Comparison of ENCODE assay signal across 8 cellular contexts in the genomic region with DNA sequence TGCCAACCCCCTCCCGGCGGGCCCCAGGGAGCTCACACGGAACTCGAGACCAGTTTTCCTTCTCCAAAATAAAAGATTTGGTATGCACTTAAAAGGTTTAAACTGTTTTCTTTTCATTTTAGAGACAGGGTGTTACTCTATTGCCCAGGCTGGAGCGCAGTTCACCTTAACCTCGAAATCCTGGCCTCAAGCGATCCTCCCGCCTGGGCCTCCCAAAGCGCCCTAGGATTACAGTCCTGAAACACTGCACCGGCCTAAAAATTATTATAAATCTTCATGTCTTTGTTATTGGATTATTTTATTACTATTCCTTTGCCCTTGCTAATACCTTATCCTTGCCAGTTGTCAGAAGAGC. TPM values are rescaled to one million over a fixed set of nuclear protein-coding genes. Genes with fewer than 3 reads are reported as not detected.
DNase-seq lines count a peak whose midpoint lies in the region; ATAC-seq and TF ChIP-seq lines count a peak whose summit lies in the region.

No MANE protein-coding gene starts in this region.

- H3K9me3 ChIP-seq in Caco-2 (no peaks in the 10 kb centered on the region), Panc1 (ENCODE audit: control insufficient read depth, insufficient read depth, low read depth, low read length) (no peaks in the 10 kb centered on the region), ovary (no peaks in the 10 kb centered on the region)

- H3K27me3 ChIP-seq in Caco-2 (replicated peaks; ENCODE audit: control insufficient read depth, insufficient read depth, low read length) (0 out of 2 replicates have a peak, but pooled peaks cover 1% of the 10 kb centered on the region), Panc1 (ENCODE audit: control insufficient read depth, insufficient read depth, low read length) (no peaks in the 10 kb centered on the region), ovary (no peaks in the 10 kb centered on the region)

- peaks cover 2% of the 10 kb centered on the region for H3K27me3 Mint-ChIP-seq in Caco-2 (ENCODE audit: insufficient read depth, unreplicated experiment)

- TF ChIP-seq POLR2A in ovary (IDR thresholded peaks at IDR 0.05) (no peak), erythroblast (IDR thresholded peaks at IDR 0.05; ENCODE audit: low read length) (no peak)

- peaks cover 20% of the 10 kb centered on the region for H3K4me1 Mint-ChIP-seq in Caco-2 (ENCODE audit: low read depth, unreplicated experiment)

- no peaks in the 10 kb centered on the region for H3K9me3 Mint-ChIP-seq in Caco-2 (ENCODE audit: unreplicated experiment)

- BruUV-seq in Caco-2 (replicated peaks; lab: Mats Ljungman, UMichigan) (no TSS peak), Panc1 (replicated peaks; lab: Mats Ljungman, UMichigan) (no TSS peak)

- DNase-seq in Caco-2 = no peak
- no peak for DNase-seq in Panc1 (ENCODE audit: low read depth, low spot score)
- DNase-seq in epithelial cell of proximal tubule (ENCODE audit: low read depth) = no peak
- DNase-seq in ovary = no peak
- DNase-seq in NCI-H510A treated with DMSO at 0.1 percent for 48 hours (lab: John Stamatoyannopoulos, UW) = no peak
- DNase-seq in DMS153 (lab: John Stamatoyannopoulos, UW) = no peak
- no peak for DNase-seq in erythroblast (lab: John Stamatoyannopoulos, UW)

- H3K4me3 Mint-ChIP-seq in Caco-2 (ENCODE audit: unreplicated experiment) = peak overlapping the region; percentile 88

- H3K4me3 ChIP-seq in Caco-2 (ENCODE audit: low read depth, low read length) = peak overlapping the region; percentile 43
- peak overlapping the region; percentile 58 to 77 for H3K4me3 ChIP-seq in Panc1 (ENCODE audit: low read depth in 2 of 2, low read length in 2 of 2)
- peak overlapping the region; percentile 69 for H3K4me3 ChIP-seq in epithelial cell of proximal tubule (ENCODE audit: low read depth, low read length)
- H3K4me3 ChIP-seq in ovary = peak overlapping the region; percentile 71

- POLR2A ChIA-PET in Caco-2 (lab: Charles Lee) (no interaction called here), Panc1 (lab: Charles Lee) (interaction anchor here (0.6 kb wide), 1 partner anchor 77 kb away, joined by 3 read pairs; no protein-coding TSS in a partner anchor)

- TF ChIP-seq EP300 in ovary (IDR thresholded peaks at IDR 0.05) = no peak

- no peak for ATAC-seq in Panc1
- no peak for ATAC-seq in GM21367 (IDR thresholded peaks at IDR 0.05; ENCODE audit: unreplicated experiment)

- peak overlapping the region; percentile 59 for H3K27ac Mint-ChIP-seq in Caco-2 (ENCODE audit: unreplicated experiment)

- no peak for TF ChIP-seq CTCF in Caco-2 (IDR thresholded peaks at IDR 0.05; ENCODE audit: insufficient read depth in 1 of 2, low read depth in 1 of 2, low read length in 1 of 2, severe bottlenecking in 1 of 2, unreplicated experiment in 1 of 2)
- TF ChIP-seq CTCF in Panc1 (IDR thresholded peaks at IDR 0.05) = no peak
- TF ChIP-seq CTCF in epithelial cell of proximal tubule (conservative IDR thresholded peaks at IDR 0.05; ENCODE audit: low read depth, low read length) = no peak
- TF ChIP-seq CTCF in ovary (IDR thresholded peaks at IDR 0.05) = no peak

- peaks cover 36% of the 10 kb centered on the region for H3K36me3 Mint-ChIP-seq in Caco-2 (ENCODE audit: insufficient read depth, unreplicated experiment)

- H3K36me3 ChIP-seq in Caco-2 (ENCODE audit: control insufficient read depth, insufficient read depth, low read length) = no peaks in the 10 kb centered on the region
- H3K36me3 ChIP-seq in Panc1 (ENCODE audit: control insufficient read depth, insufficient read depth, low read length) = no peaks in the 10 kb centered on the region
- no peaks in the 10 kb centered on the region for H3K36me3 ChIP-seq in ovary

- in situ Hi-C loops in Panc1 (cut with HindIII; ENCODE audit: low pct_unique_long_range_greater_than_20kb, low sequenced_read_pairs) = no loop called here

- intact Hi-C loops in Caco-2 (cut with micrococcal nuclease; ENCODE audit: unreplicated experiment) (loop anchor here (10.0 kb wide), 1 partner anchor 519 kb away; no protein-coding TSS in a partner anchor), Panc1 (cut with micrococcal nuclease; ENCODE audit: unreplicated experiment) (no loop called here), ovary (cut with DNase I) (no loop called here)

- H3K27ac ChIP-seq in Panc1 (ENCODE audit: low read length) (peak overlapping the region; percentile 63; the same call in 1 of the 2 replicates), ovary (peak overlapping the region in 1 of 2 donors; percentile 86)

- 15 to 24% (median 20%) methylated on average over 10 of the region's 10 CpGs for WGBS in ovary, 3 donors

- CTCF ChIA-PET in Caco-2 (lab: Charles Lee) = interaction anchor here (1.5 kb wide), 1 partner anchor 88 kb away, joined by 3 read pairs; no protein-coding TSS in a partner anchor
- CTCF ChIA-PET in Panc1 (lab: Charles Lee) = no interaction called here

- H3K4me1 ChIP-seq in Caco-2 = peaks cover 11% of the 10 kb centered on the region
- H3K4me1 ChIP-seq in Panc1 (ENCODE audit: control insufficient read depth, insufficient read depth, low read length) = peaks cover 13% of the 10 kb centered on the region
- peaks cover 2% of the 10 kb centered on the region for H3K4me1 ChIP-seq in ovary (ENCODE audit: insufficient read depth)

RNA-seq across cellular contexts. Expression of gene SLC7A1, which starts 0.6 kb away (rescaled TPM):
- total RNA-seq in Caco-2 (2022) = 164 and 180 TPM in 2 replicates
- 63.3 TPM for total RNA-seq in Panc1 (2021; ENCODE audit: unreplicated experiment)
- 37.7 TPM for polyA plus RNA-seq in Panc1 (2012; ENCODE audit: insufficient read length)
- 41.5 and 48.5 TPM in 2 replicates for total RNA-seq in epithelial cell of proximal tubule
- 10 to 100 TPM in 6 of 7 donors, 1 to 10 TPM in 1; 3.6 to 98.7 (median 15.0) TPM for total RNA-seq in ovary
- polyA plus RNA-seq in ovary = 1 to 10 TPM; 3.3 to 7.8 TPM
